ENCODE assay signal across 19 cellular contexts in the genomic region with DNA sequence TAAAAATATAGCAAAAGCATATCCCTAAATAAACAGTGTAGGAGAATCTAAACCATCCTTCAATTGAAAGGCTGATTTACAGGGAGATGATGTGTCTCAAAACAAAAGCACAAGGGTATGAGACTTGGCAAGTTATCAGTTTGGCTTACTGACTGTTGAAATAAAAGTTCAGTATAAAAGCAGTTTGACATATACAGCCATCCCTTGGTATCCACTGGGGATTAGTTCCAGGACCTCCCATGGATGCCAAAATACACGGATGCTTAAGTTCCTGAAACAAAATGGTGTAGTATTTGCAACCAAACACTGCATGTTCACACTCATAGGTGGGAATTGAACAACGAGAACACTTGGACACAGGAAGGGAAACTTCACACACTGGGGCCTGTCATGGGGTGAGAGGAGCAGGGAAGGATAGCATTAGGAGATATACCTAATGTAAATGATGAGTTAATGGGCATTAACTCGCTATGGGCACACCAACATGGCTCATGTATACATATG.
"Had no signal": no experiment of that assay in that cellular context is flagged by ENCODE, and none has a peak within 500 bp of the region (broad histone marks: within the 10 kb centered on the region; RNA-seq: fewer than 3 reads in every experiment).

No MANE protein-coding gene starts in this region.

- H3K36me3 ChIP-seq: gastrocnemius medialis, heart right ventricle, pancreas, right lobe of liver, tibial nerve, upper lobe of right lung, vagina had no signal

- H3K27ac ChIP-seq: dorsolateral prefrontal cortex, gastrocnemius medialis, heart right ventricle, pancreas, right lobe of liver, testis, tibial nerve, upper lobe of right lung, vagina had no signal

- H3K9me3 ChIP-seq: gastrocnemius medialis, heart right ventricle, mucosa of descending colon, pancreas, right lobe of liver, testis, tibial nerve, upper lobe of right lung, vagina had no signal

- ATAC-seq: gastrocnemius medialis; heart right ventricle; left lobe of liver; mucosa of descending colon; naive thymus-derived CD8-positive, alpha-beta T cell; pancreas; right lobe of liver; upper lobe of right lung had no signal

- DNase-seq: cortex of kidney; dorsolateral prefrontal cortex; effector CD8-positive, alpha-beta T cell; gastrocnemius medialis; heart right ventricle; islet precursor cell; mammary epithelial cell; mucosa of descending colon; naive thymus-derived CD8-positive, alpha-beta T cell; occipital lobe; pancreas; right lobe of liver; stimulated activated CD4-positive, alpha-beta T cell treated with anti-CD3 and anti-CD28 coated beads, Interleukin-4, amount 100 ng/mL, for 1 hour; stimulated activated CD8-positive, alpha-beta memory T cell treated with anti-CD3 and anti-CD28 coated beads, Interleukin-4, amount 100 ng/mL, for 48 hours; testis; upper lobe of right lung had no signal

- H3K4me3 ChIP-seq: dorsolateral prefrontal cortex, gastrocnemius medialis, heart right ventricle, mucosa of descending colon, pancreas, right lobe of liver, testis, tibial nerve, upper lobe of right lung, vagina had no signal

- H3K27me3 ChIP-seq: dorsolateral prefrontal cortex, gastrocnemius medialis, heart right ventricle, pancreas, right lobe of liver, testis, tibial nerve, upper lobe of right lung, vagina had no signal

- H3K4me1 ChIP-seq: gastrocnemius medialis, heart right ventricle, pancreas, right lobe of liver, testis, tibial nerve, upper lobe of right lung had no signal
